Comparison of ENCODE assay signal across 1 cellular context in genomic region chrX:133607419-133608348, GRCh38.
TF ChIP-seq lines count a peak whose summit lies in the region.

No MANE protein-coding gene starts in this region.

TF ChIP-seq in GM23338, 12 proteins besides CTCF, POLR2A, EP300 and RAD21:
- TF ChIP-seq ZNF462 (CRISPR knock-in tag; IDR thresholded peaks at IDR 0.05) (no peak), POLR2AphosphoS5 (IDR thresholded peaks at IDR 0.05; ENCODE audit: low read depth) (no peak), STAT1 (IDR thresholded peaks at IDR 0.05; ENCODE audit: unreplicated experiment) (no peak), NANOG (IDR thresholded peaks at IDR 0.05; ENCODE audit: borderline replicate concordance) (no peak), EZH2phosphoT487 (IDR thresholded peaks at IDR 0.05; ENCODE audit: unreplicated experiment) (no peak), EZH2 (IDR thresholded peaks at IDR 0.05; ENCODE audit: low read depth, unreplicated experiment) (no peak), REST (IDR thresholded peaks at IDR 0.05; ENCODE audit: unreplicated experiment) (no peak), ZNF114 (CRISPR knock-in tag; IDR thresholded peaks at IDR 0.05) (no peak), CREB1 (CRISPR knock-in tag; IDR thresholded peaks at IDR 0.05; ENCODE audit: low read depth) (no peak), ETS1 (IDR thresholded peaks at IDR 0.05) (no peak), JUNB (IDR thresholded peaks at IDR 0.05; ENCODE audit: unreplicated experiment) (no peak), ZNF331 (CRISPR knock-in tag; IDR thresholded peaks at IDR 0.05; ENCODE audit: low read depth) (no peak)
